Comparison of ENCODE assay signal across 8 cellular contexts in the genomic region with DNA sequence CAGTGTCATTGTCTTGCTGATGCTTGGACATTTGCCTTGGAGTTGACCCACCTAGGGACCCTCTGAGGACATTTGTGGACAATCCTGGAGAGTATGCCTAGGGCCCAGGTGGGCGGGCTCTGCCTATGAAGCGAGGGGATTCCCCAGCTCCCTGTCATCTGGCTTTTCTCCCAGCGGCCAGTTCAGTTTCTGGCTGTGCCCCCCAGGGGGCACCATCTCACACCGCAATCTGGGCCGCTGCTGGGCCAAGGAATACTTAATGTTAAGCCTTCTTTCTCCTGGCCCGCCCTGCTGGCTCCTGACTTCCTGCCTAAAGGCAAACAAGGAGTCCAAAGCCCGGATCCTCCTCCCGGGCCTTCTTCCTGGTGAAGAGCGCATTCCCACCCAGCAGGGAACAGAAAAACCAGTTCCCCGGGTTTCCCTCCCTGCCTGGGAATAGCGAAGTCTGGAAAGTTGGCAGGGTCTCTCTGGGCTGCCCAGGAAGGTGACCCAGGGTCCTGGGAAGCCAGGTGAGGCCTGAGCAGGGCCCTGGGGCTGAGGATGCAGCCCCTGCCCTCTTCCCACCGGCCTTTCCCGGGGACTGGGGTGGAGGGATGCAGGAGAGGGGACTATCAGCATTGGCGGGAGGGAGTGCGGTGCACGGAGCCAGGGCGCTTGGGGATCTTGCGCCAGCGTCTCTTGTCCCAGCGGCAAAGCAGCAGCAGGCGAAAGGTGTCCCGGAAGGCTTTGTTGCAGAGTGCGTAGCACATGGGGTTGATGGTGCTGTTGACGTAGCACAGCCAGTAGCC. TPM values are rescaled to one million over a fixed set of nuclear protein-coding genes. Genes with fewer than 3 reads are reported as not detected.
A peak's percentile ranks its signal among the peaks of the same experiment; 100 is the strongest.
DNase-seq lines count a peak whose midpoint lies in the region; ATAC-seq, FAIRE-seq and TF ChIP-seq lines count a peak whose summit lies in the region.

No MANE protein-coding gene starts in this region.

- no peak for ATAC-seq in GM21619 (IDR thresholded peaks at IDR 0.05; ENCODE audit: unreplicated experiment)

- peak; percentile 25 for TF ChIP-seq CTCF in liver (IDR thresholded peaks at IDR 0.05; ENCODE audit: low read depth, low read length, missing input control)

- peaks cover 0 to 6% (median 1%) of the 10 kb centered on the region in 4 donors for H3K4me1 ChIP-seq in liver (ENCODE audit: control insufficient read depth in 4 of 4, insufficient read depth in 4 of 4, low read length in 3 of 4)

- 68% methylated on average over 24 of the region's 24 CpGs for WGBS in liver

- no peaks in the 10 kb centered on the region for H3K9me3 ChIP-seq in liver (ENCODE audit: control insufficient read depth in 4 of 4, low read length in 3 of 4)

- no peaks in the 10 kb centered on the region for H3K36me3 ChIP-seq in liver (ENCODE audit: control insufficient read depth in 4 of 4, insufficient read depth in 3 of 4, low read depth in 1 of 4, low read length in 3 of 4)

- no peak for FAIRE-seq in urothelium cell line (lab: Jason Lieb, UNC)

- DNase-seq in activated T-cell treated with anti-CD3 and anti-CD28 coated beads, Interleukin-2, amount 50 U/mL, for 48 hours: peak; percentile 48 to 60
- DNase-seq in activated T-cell treated with anti-CD3 and anti-CD28 coated beads for 4 hours (no peak), NCI-H82 (lab: John Stamatoyannopoulos, UW) (peak; percentile 93), dermis blood vessel endothelial cell (peak; percentile 86), urothelium cell line (ENCODE audit: low spot score) (peak; percentile 74), occipital lobe (lab: John Stamatoyannopoulos, UW) (no peak)

- H3K4me3 ChIP-seq in liver (ENCODE audit: low read depth in 1 of 3, low read length in 3 of 3): no peak overlapping the region

- no peak overlapping the region for H3K27ac ChIP-seq in liver (ENCODE audit: low read depth in 1 of 2, low read length in 2 of 2)

- no peak overlapping the region for H3K9ac ChIP-seq in liver (ENCODE audit: low read depth in 1 of 2, low read length in 2 of 2)

- TF ChIP-seq RAD21 in liver (IDR thresholded peaks at IDR 0.05): peak; percentile 57 to 61

- no peaks in the 10 kb centered on the region for H3K27me3 ChIP-seq in liver (ENCODE audit: control insufficient read depth in 4 of 4, insufficient read depth in 4 of 4, low read length in 3 of 4)

TF ChIP-seq in liver, 16 proteins besides CTCF, POLR2A, EP300 and RAD21:
- TF ChIP-seq RXRA (IDR thresholded peaks at IDR 0.05): no peak
- peak; percentile 38 for TF ChIP-seq NR2F2 (IDR thresholded peaks at IDR 0.05)
- peak; percentile 30 for TF ChIP-seq SP1 (IDR thresholded peaks at IDR 0.05)
TF ChIP-seq in liver: peak in this region for 2.

RNA-seq across cellular contexts. Expression of a gene that starts 11.9 kb away (rescaled TPM):
- total RNA-seq in dermis blood vessel endothelial cell: not detected in 2 replicates
- not detected for total RNA-seq in liver
- polyA plus RNA-seq in liver: not detected
- total RNA-seq in occipital lobe: 12.3 TPM

RNA-seq across cellular contexts. Expression of a gene that starts 28.6 kb away (rescaled TPM):
- 77.9 and 84.9 TPM in 2 replicates for total RNA-seq in dermis blood vessel endothelial cell
- total RNA-seq in liver: 10 to 100 TPM; 48.1 to 59.5 TPM
- polyA plus RNA-seq in liver: 10 to 100 TPM; 34.3 to 53.9 TPM
- 87.3 TPM for total RNA-seq in occipital lobe

Comparison
In these comparisons a context has a peak if more than half of its experiments do, and no peak if none do; other contexts are left out.
1. DNase-seq: peak in activated T-cell treated with anti-CD3 and anti-CD28 coated beads, Interleukin-2, amount 50 U/mL, for 48 hours (2 of 2), NCI-H82 (single experiment), dermis blood vessel endothelial cell (single experiment) and urothelium cell line (single experiment); none in activated T-cell treated with anti-CD3 and anti-CD28 coated beads for 4 hours (single experiment) and occipital lobe (single experiment).
2. RNA of a gene that starts 11.9 kb away (total RNA-seq): 12.3 TPM in occipital lobe (single experiment); not detected in dermis blood vessel endothelial cell and not detected in liver; every median in the first group is over 10 times any median in the second.